Comparison of ENCODE assay signal across 15 cellular contexts in genomic region chr1:183272390-183272801, GRCh38.
DNase-seq lines count a peak whose midpoint lies in the region; ATAC-seq, FAIRE-seq and TF ChIP-seq lines count a peak whose summit lies in the region.
"Had no signal": no experiment of that assay in that cellular context is flagged by ENCODE, and none has a peak within 500 bp of the region (broad histone marks: within the 10 kb centered on the region; RNA-seq: fewer than 3 reads in every experiment).

No MANE protein-coding gene starts in this region.

- H3K4me2 ChIP-seq in HCT116 (ENCODE audit: low read length): peak overlapping the region; percentile 33; the same call in 1 of the 2 replicates
- no peak overlapping the region for H3K4me2 ChIP-seq in mammary epithelial cell (ENCODE audit: insufficient read depth, low read depth, low read length)

- no peak overlapping the region for H3K4me3 Mint-ChIP-seq in stimulated activated naive CD8-positive, alpha-beta T cell treated with anti-CD3 and anti-CD28 coated beads, Interleukin-15, amount 100 ng/mL, for 72 hours
- H3K4me3 Mint-ChIP-seq: activated CD8-positive, alpha-beta memory T cell treated with anti-CD3 and anti-CD28 coated beads, Interleukin-2, amount 10 ng/mL, durations not matched to agents 7 days and 5 days; brain; naive thymus-derived CD4-positive, alpha-beta T cell had no signal

- H3K4me1 Mint-ChIP-seq in stimulated activated naive CD8-positive, alpha-beta T cell treated with anti-CD3 and anti-CD28 coated beads, Interleukin-15, amount 100 ng/mL, for 72 hours: no peaks in the 10 kb centered on the region
- H3K4me1 Mint-ChIP-seq: activated CD8-positive, alpha-beta memory T cell treated with anti-CD3 and anti-CD28 coated beads, Interleukin-2, amount 10 ng/mL, durations not matched to agents 7 days and 5 days; brain; naive thymus-derived CD4-positive, alpha-beta T cell had no signal

- H3K9me3 Mint-ChIP-seq in stimulated activated naive CD8-positive, alpha-beta T cell treated with anti-CD3 and anti-CD28 coated beads, Interleukin-15, amount 100 ng/mL, for 72 hours: no peaks in the 10 kb centered on the region
- H3K9me3 Mint-ChIP-seq: brain; naive thymus-derived CD4-positive, alpha-beta T cell had no signal

- H2AFZ ChIP-seq in HCT116 (ENCODE audit: low read depth, low read length, poor library complexity, severe bottlenecking) (peak overlapping the region; percentile 58), mammary epithelial cell (ENCODE audit: low read depth, low read length) (peak overlapping the region; percentile 2)

- H3K9me2 ChIP-seq in HCT116 (ENCODE audit: insufficient read depth): no peaks in the 10 kb centered on the region

- TF ChIP-seq CTCF in HCT116 (IDR thresholded peaks at IDR 0.05 in 2 of 3, conservative IDR thresholded peaks at IDR 0.05 in 1 of 3; ENCODE audit: borderline replicate concordance in 1 of 3, insufficient read depth in 1 of 3, low read depth in 2 of 3, low read length in 2 of 3) (no peak), mammary epithelial cell (conservative IDR thresholded peaks at IDR 0.05 in 1 of 2, IDR thresholded peaks at IDR 0.05 in 1 of 2; ENCODE audit: extremely low read depth in 1 of 2, insufficient read depth in 1 of 2, low read depth in 1 of 2, low read length in 2 of 2) (no peak)

- DNase-seq in A172 (ENCODE audit: low spot score) (peak; percentile 97), HCT116 (ENCODE audit: low read depth, low spot score) (no peak), mammary epithelial cell (peak; percentile 74), lung microvascular endothelial cell (ENCODE audit: low read depth in 2 of 2) (peak; percentile 57 to 77), GM19239 (ENCODE audit: insufficient read length, low spot score) (no peak), occipital lobe (lab: John Stamatoyannopoulos, UW) (no peak)
- DNase-seq in stimulated activated naive CD8-positive, alpha-beta T cell treated with anti-CD3 and anti-CD28 coated beads, Interleukin-15, amount 100 ng/mL, for 72 hours: no peak
- DNase-seq: activated CD8-positive, alpha-beta memory T cell treated with anti-CD3 and anti-CD28 coated beads, Interleukin-2, amount 10 ng/mL, durations not matched to agents 7 days and 5 days; hypothalamus; naive thymus-derived CD4-positive, alpha-beta T cell; NCI-H524; stimulated activated CD4-positive, alpha-beta T cell treated with anti-CD3 and anti-CD28 coated beads, Interleukin-4, amount 100 ng/mL, for 24 hours had no signal

- H3K27me3 ChIP-seq in HCT116 (ENCODE audit: insufficient read depth, low read length): no peaks in the 10 kb centered on the region
- H3K27me3 ChIP-seq in mammary epithelial cell (ENCODE audit: insufficient read depth, low read length): no peaks in the 10 kb centered on the region

- RAD21 ChIA-PET in HCT116 (lab: Charles Lee; ENCODE audit: low non-redundant PET in 1 of 2, low total read pairs in 2 of 2, uncharacterized antibody in 2 of 2, unreplicated experiment in 2 of 2): no interaction called here

- no peaks in the 10 kb centered on the region for H3K9me3 ChIP-seq in HCT116 (ENCODE audit: control insufficient read depth in 1 of 2, insufficient read depth in 1 of 2, low read depth in 1 of 2, low read length in 2 of 2)
- H3K9me3 ChIP-seq in mammary epithelial cell (replicated peaks; ENCODE audit: insufficient read depth, low read length): no peaks in the 10 kb centered on the region

- TF ChIP-seq RAD21 in HCT116 (IDR thresholded peaks at IDR 0.05; ENCODE audit: low read depth): no peak

- H3K4me3 ChIP-seq in HCT116 (replicated peaks in 1 of 2; ENCODE audit: low read depth in 1 of 2, low read length in 2 of 2) (no peak overlapping the region), mammary epithelial cell (replicated peaks in 1 of 3; ENCODE audit: insufficient read depth in 1 of 3, low read depth in 2 of 3, low read length in 3 of 3) (no peak overlapping the region)

- H3K9ac ChIP-seq in HCT116 (ENCODE audit: low read length) (no peak overlapping the region), mammary epithelial cell (ENCODE audit: insufficient read depth, low read length) (peak overlapping the region; percentile 3)

- no peak for FAIRE-seq in GM19239 (lab: Jason Lieb, UNC)

- 77% methylated on average over 3 of the region's 4 CpGs for WGBS in mammary epithelial cell (ENCODE audit: low coverage, missing lambda C conversion rate)

- BruUV-seq in HCT116 (replicated peaks; lab: Mats Ljungman, UMichigan) (no TSS peak), mammary epithelial cell (replicated peaks; lab: Mats Ljungman, UMichigan) (no TSS peak)

- intact Hi-C loops in HCT116 (cut with micrococcal nuclease) (no loop called here), mammary epithelial cell (cut with micrococcal nuclease) (no loop called here)

- H3K4me1 ChIP-seq in HCT116 (ENCODE audit: control insufficient read depth in 1 of 2, insufficient read depth in 2 of 2, low read length in 2 of 2) (peaks cover 0 to 15% of the 10 kb centered on the region in 2 experiments; a peak in 2 of 4 replicates), mammary epithelial cell (ENCODE audit: insufficient read depth, low read length) (peaks cover 56% of the 10 kb centered on the region)

- no peaks in the 10 kb centered on the region for H3K79me2 ChIP-seq in HCT116 (ENCODE audit: insufficient read depth, low read length)
- H3K79me2 ChIP-seq in mammary epithelial cell (ENCODE audit: insufficient read depth, low read length): no peaks in the 10 kb centered on the region

- H3K27me3 Mint-ChIP-seq in stimulated activated naive CD8-positive, alpha-beta T cell treated with anti-CD3 and anti-CD28 coated beads, Interleukin-15, amount 100 ng/mL, for 72 hours: peaks cover 7% of the 10 kb centered on the region
- H3K27me3 Mint-ChIP-seq: brain had no signal

- no peak overlapping the region for H3K27ac ChIP-seq in HCT116 (ENCODE audit: low read depth, low read length)
- H3K27ac ChIP-seq in mammary epithelial cell (ENCODE audit: insufficient read depth, low read depth, low read length): peak overlapping the region; percentile 73
- H3K27ac ChIP-seq: C4-2B had no signal

- no peak for TF ChIP-seq POLR2A in HCT116 (IDR thresholded peaks at IDR 0.05; ENCODE audit: borderline replicate concordance, extremely low read depth, insufficient read depth, insufficient read length)

- POLR2A ChIA-PET in HCT116 (lab: Charles Lee): no interaction called here

- H3K36me3 ChIP-seq in HCT116 (ENCODE audit: control insufficient read depth in 1 of 2, insufficient read depth in 2 of 2, low read length in 2 of 2) (no peaks in the 10 kb centered on the region), mammary epithelial cell (ENCODE audit: insufficient read depth, low read length) (no peaks in the 10 kb centered on the region)

- ATAC-seq in HCT116: peak; percentile 38; the same call in 1 of the 2 replicates
- ATAC-seq in stimulated activated naive CD8-positive, alpha-beta T cell treated with anti-CD3 and anti-CD28 coated beads, Interleukin-15, amount 100 ng/mL, for 72 hours: no peak
- ATAC-seq in GM19463 (IDR thresholded peaks at IDR 0.05; ENCODE audit: unreplicated experiment): no peak
- ATAC-seq: activated CD8-positive, alpha-beta memory T cell treated with anti-CD3 and anti-CD28 coated beads, Interleukin-2, amount 10 ng/mL, durations not matched to agents 7 days and 5 days; naive thymus-derived CD4-positive, alpha-beta T cell had no signal

- CTCF ChIA-PET in HCT116 (lab: Charles Lee) (interaction anchor here (1.2 kb wide), 1 partner anchor 37 kb away, joined by 4 read pairs; no protein-coding TSS in a partner anchor), mammary epithelial cell (lab: Charles Lee; ENCODE audit: low non-redundant PET) (interaction anchor here (0.7 kb wide), 2 partner anchors 9 to 37 kb away, joined by 3 read pairs; no protein-coding TSS in a partner anchor)

- no peak overlapping the region for H3K27ac Mint-ChIP-seq in stimulated activated naive CD8-positive, alpha-beta T cell treated with anti-CD3 and anti-CD28 coated beads, Interleukin-15, amount 100 ng/mL, for 72 hours
- H3K27ac Mint-ChIP-seq: activated CD8-positive, alpha-beta memory T cell treated with anti-CD3 and anti-CD28 coated beads, Interleukin-2, amount 10 ng/mL, durations not matched to agents 7 days and 5 days; naive thymus-derived CD4-positive, alpha-beta T cell had no signal

- in situ Hi-C loops in mammary epithelial cell (cut with MboI; ENCODE audit: low sequenced_read_pairs in 2 of 2): no loop called here

- dilution Hi-C loops in mammary epithelial cell (cut with HindIII; ENCODE audit: low sequenced_read_pairs): no loop called here

- H4K20me1 ChIP-seq in HCT116 (ENCODE audit: insufficient read depth) (no peaks in the 10 kb centered on the region), mammary epithelial cell (ENCODE audit: insufficient read depth, low read length) (no peaks in the 10 kb centered on the region)

TF ChIP-seq in HCT116, 20 proteins besides CTCF, POLR2A, EP300 and RAD21 (continues in another document):
- no peak for TF ChIP-seq EZH2phosphoT487 (IDR thresholded peaks at IDR 0.05; ENCODE audit: borderline replicate concordance)
- TF ChIP-seq POLR2AphosphoS5 (IDR thresholded peaks at IDR 0.05; ENCODE audit: low read depth, low read length): no peak
- TF ChIP-seq EZH2 (IDR thresholded peaks at IDR 0.05): no peak
- TF ChIP-seq ZFX (IDR thresholded peaks at IDR 0.05): no peak
- no peak for TF ChIP-seq SP1 (IDR thresholded peaks at IDR 0.05; ENCODE audit: low read depth)
- TF ChIP-seq ZBTB33 (IDR thresholded peaks at IDR 0.05; ENCODE audit: extremely low read depth, insufficient replicate concordance, low read length): no peak
- no peak for TF ChIP-seq ZNF274 (IDR thresholded peaks at IDR 0.05; ENCODE audit: low read depth, low read length)
- TF ChIP-seq SRF (IDR thresholded peaks at IDR 0.05; ENCODE audit: low read depth): no peak
- no peak for TF ChIP-seq EGR1 (IDR thresholded peaks at IDR 0.05; ENCODE audit: low read depth)
- no peak for TF ChIP-seq FOSL1 (IDR thresholded peaks at IDR 0.05; ENCODE audit: low read depth)

Comparison
In these comparisons a context has a peak if more than half of its experiments do, and no peak if none do; other contexts are left out.
1. DNase-seq: peak in A172 (single experiment), mammary epithelial cell (single experiment) and lung microvascular endothelial cell (2 of 2); none in HCT116 (single experiment), stimulated activated naive CD8-positive, alpha-beta T cell treated with anti-CD3 and anti-CD28 coated beads, Interleukin-15, amount 100 ng/mL, for 72 hours (0 of 2), GM19239 (single experiment) and occipital lobe (single experiment).